23 cellular contexts compared by ENCODE assay signal in the genomic region with DNA sequence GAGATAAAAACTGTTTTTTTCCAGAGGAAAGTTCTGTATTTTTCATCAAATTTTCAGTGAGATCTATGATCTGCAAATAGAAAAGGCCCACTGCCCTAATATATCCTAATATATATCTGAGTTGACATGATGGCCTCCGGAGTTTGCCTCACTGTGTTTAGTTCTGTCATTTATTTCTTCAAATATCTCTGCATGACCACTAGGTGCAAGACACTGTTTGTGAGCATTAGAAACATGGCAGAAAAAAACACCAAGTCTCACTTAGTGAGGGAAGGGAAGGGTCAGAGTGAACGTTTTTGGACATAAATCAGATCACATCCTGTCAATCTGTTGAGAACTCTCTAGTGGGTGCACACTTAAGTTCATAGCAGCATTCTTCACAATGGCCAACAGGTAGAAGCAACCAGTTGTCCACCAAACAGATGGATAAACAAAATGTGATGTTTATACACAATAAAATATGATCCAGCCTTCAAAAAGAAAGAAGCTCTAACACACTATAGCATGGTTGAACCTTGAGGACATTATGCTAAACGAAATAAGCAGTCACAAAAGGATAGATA. TPM values are rescaled to one million over a fixed set of nuclear protein-coding genes. Genes with fewer than 3 reads are reported as not detected.
DNase-seq lines count a peak whose midpoint lies in the region; ATAC-seq and TF ChIP-seq lines count a peak whose summit lies in the region.
"Had no signal": no experiment of that assay in that cellular context is flagged by ENCODE, and none has a peak within 500 bp of the region (broad histone marks: within the 10 kb centered on the region; RNA-seq: fewer than 3 reads in every experiment).

No MANE protein-coding gene starts in this region.

- no peak for DNase-seq in MCF 10A (ENCODE audit: unreplicated experiment)
- DNase-seq in breast epithelium (ENCODE audit: low spot score in 2 of 2): no peak
- DNase-seq in Panc1 (ENCODE audit: low read depth, low spot score): no peak
- no peak for DNase-seq in epithelial cell of proximal tubule (ENCODE audit: low read depth)
- DNase-seq in WERI-Rb-1: no peak
- no peak for DNase-seq in NCI-H2171 (lab: John Stamatoyannopoulos, UW)
- no peak for DNase-seq in thyroid gland
- DNase-seq: activated CD8-positive, alpha-beta T cell treated with anti-CD3 and anti-CD28 coated beads, Interleukin-2, amount 10 ng/mL, durations not matched to agents 7 days and 5 days; activated T-cell treated with anti-CD3 and anti-CD28 coated beads, Interleukin-2, amount 50 U/mL, for 72 hours; NCI-H1417; nephron progenitor cell; psoas muscle; stimulated activated CD4-positive, alpha-beta T cell treated with anti-CD3 and anti-CD28 coated beads, Interleukin-4, amount 100 ng/mL, for 24 hours; T-helper 2 cell had no signal

- ATAC-seq in Panc1 (no peak), GM21825 (IDR thresholded peaks at IDR 0.05; ENCODE audit: unreplicated experiment) (no peak)
- ATAC-seq: activated CD4-positive, CD25-positive, alpha-beta regulatory T cell treated with anti-CD3 and anti-CD28 coated beads, Interleukin-2, amount 50 U/mL, for 24 hours; activated CD8-positive, alpha-beta T cell treated with anti-CD3 and anti-CD28 coated beads, Interleukin-2, amount 10 ng/mL, durations not matched to agents 7 days and 5 days; activated T-cell treated with anti-CD3 and anti-CD28 coated beads, Interleukin-2, amount 50 U/mL, for 72 hours; gastroesophageal sphincter; psoas muscle had no signal

- H3K4me3 Mint-ChIP-seq in MCF 10A (ENCODE audit: unreplicated experiment): no peak overlapping the region
- H3K4me3 Mint-ChIP-seq: activated CD8-positive, alpha-beta T cell treated with anti-CD3 and anti-CD28 coated beads, Interleukin-2, amount 10 ng/mL, durations not matched to agents 7 days and 5 days; activated naive CD4-positive, alpha-beta T cell treated with anti-CD3 and anti-CD28 coated beads, Interleukin-2, amount 50 U/mL, for 24 hours; activated T-cell treated with anti-CD3 and anti-CD28 coated beads, Interleukin-2, amount 50 U/mL, for 72 hours; nephron progenitor cell had no signal

- BruUV-seq in MCF 10A (replicated peaks; lab: Mats Ljungman, UMichigan) (no TSS peak), Panc1 (replicated peaks; lab: Mats Ljungman, UMichigan) (no TSS peak)

- intact Hi-C loops in MCF 10A (cut with micrococcal nuclease): loop anchor here (5.0 kb wide), 2 partner anchors 38 to 197 kb away; partner anchors contain the start of gene PRELID3A
- intact Hi-C loops in breast epithelium (cut with DNase I; ENCODE audit: low total_unique reads): no loop called here
- intact Hi-C loops in Panc1 (cut with micrococcal nuclease; ENCODE audit: unreplicated experiment): no loop called here
- intact Hi-C loops in thyroid gland (cut with DNase I): no loop called here

- POLR2A ChIA-PET in MCF 10A (lab: Yijun Ruan, JAX) (interaction anchor here (1.5 to 3.9 kb wide), 2 partner anchors 51 to 84 kb away, joined by 3 to 40 read pairs; no protein-coding TSS in a partner anchor), Panc1 (lab: Charles Lee) (no interaction called here)

- CTCF ChIA-PET in MCF 10A (lab: Yijun Ruan, JAX): interaction anchor here (0.6 kb wide), 1 partner anchor 240 kb away, joined by 3 read pairs; no protein-coding TSS in a partner anchor
- CTCF ChIA-PET in Panc1 (lab: Charles Lee): interaction anchor here (0.5 kb wide), 1 partner anchor 164 kb away, joined by 7 read pairs; no protein-coding TSS in a partner anchor

- H3K9me3 ChIP-seq in breast epithelium (no peaks in the 10 kb centered on the region), Panc1 (ENCODE audit: control insufficient read depth, insufficient read depth, low read depth, low read length) (no peaks in the 10 kb centered on the region), WERI-Rb-1 (ENCODE audit: severe bottlenecking) (no peaks in the 10 kb centered on the region), thyroid gland (no peaks in the 10 kb centered on the region)
- H3K9me3 ChIP-seq: ascending aorta, BLaER1, gastroesophageal sphincter, psoas muscle, SJSA1 had no signal

- H3K27ac Mint-ChIP-seq in MCF 10A (ENCODE audit: low read depth, unreplicated experiment): no peak overlapping the region
- H3K27ac Mint-ChIP-seq: activated CD8-positive, alpha-beta T cell treated with anti-CD3 and anti-CD28 coated beads, Interleukin-2, amount 10 ng/mL, durations not matched to agents 7 days and 5 days; activated naive CD4-positive, alpha-beta T cell treated with anti-CD3 and anti-CD28 coated beads, Interleukin-2, amount 50 U/mL, for 24 hours; activated T-cell treated with anti-CD3 and anti-CD28 coated beads, Interleukin-2, amount 50 U/mL, for 72 hours; nephron progenitor cell had no signal

- WGBS in thyroid gland, 2 donors: 75 to 77% methylated on average over 3 of the region's 3 CpGs

- no peaks in the 10 kb centered on the region for H3K9me3 Mint-ChIP-seq in MCF 10A (ENCODE audit: unreplicated experiment)
- H3K9me3 Mint-ChIP-seq: activated naive CD4-positive, alpha-beta T cell treated with anti-CD3 and anti-CD28 coated beads, Interleukin-2, amount 50 U/mL, for 24 hours; activated T-cell treated with anti-CD3 and anti-CD28 coated beads, Interleukin-2, amount 50 U/mL, for 72 hours; nephron progenitor cell had no signal

- no peaks in the 10 kb centered on the region for H3K27me3 Mint-ChIP-seq in MCF 10A (ENCODE audit: insufficient read depth, unreplicated experiment)
- H3K27me3 Mint-ChIP-seq: activated naive CD4-positive, alpha-beta T cell treated with anti-CD3 and anti-CD28 coated beads, Interleukin-2, amount 50 U/mL, for 24 hours had no signal

- H3K27me3 ChIP-seq in breast epithelium (no peaks in the 10 kb centered on the region), Panc1 (ENCODE audit: control insufficient read depth, insufficient read depth, low read length) (no peaks in the 10 kb centered on the region), WERI-Rb-1 (ENCODE audit: insufficient read depth, low read depth, severe bottlenecking) (no peaks in the 10 kb centered on the region), thyroid gland (no peaks in the 10 kb centered on the region)
- H3K27me3 ChIP-seq: ascending aorta, BLaER1, gastroesophageal sphincter, SJSA1 had no signal

- H3K36me3 ChIP-seq in breast epithelium (no peaks in the 10 kb centered on the region), Panc1 (ENCODE audit: control insufficient read depth, insufficient read depth, low read length) (no peaks in the 10 kb centered on the region), WERI-Rb-1 (no peaks in the 10 kb centered on the region), thyroid gland (no peaks in the 10 kb centered on the region)
- H3K36me3 ChIP-seq: ascending aorta, BLaER1, gastroesophageal sphincter, SJSA1 had no signal

- H3K4me3 ChIP-seq in breast epithelium (no peak overlapping the region), Panc1 (ENCODE audit: low read depth in 2 of 2, low read length in 2 of 2) (no peak overlapping the region), epithelial cell of proximal tubule (ENCODE audit: low read depth, low read length) (no peak overlapping the region), WERI-Rb-1 (ENCODE audit: low read depth, low read length) (no peak overlapping the region), thyroid gland (replicated peaks in 1 of 3) (no peak overlapping the region)
- H3K4me3 ChIP-seq: ascending aorta, BLaER1, coronary artery, gastroesophageal sphincter, psoas muscle, SJSA1, smooth muscle cell had no signal

- peaks cover 0 to 7% of the 10 kb centered on the region in 2 donors for H3K4me1 ChIP-seq in breast epithelium
- peaks cover 36% of the 10 kb centered on the region for H3K4me1 ChIP-seq in Panc1 (ENCODE audit: control insufficient read depth, insufficient read depth, low read length)
- peaks cover 18 to 21% of the 10 kb centered on the region in 2 donors for H3K4me1 ChIP-seq in thyroid gland
- H3K4me1 ChIP-seq: BLaER1 had no signal

- TF ChIP-seq CTCF in MCF 10A (IDR thresholded peaks at IDR 0.05; ENCODE audit: unreplicated experiment) (peak; percentile 11), breast epithelium (IDR thresholded peaks at IDR 0.05) (no peak), Panc1 (IDR thresholded peaks at IDR 0.05) (peak; percentile 27; the same call in 1 of the 2 replicates), epithelial cell of proximal tubule (conservative IDR thresholded peaks at IDR 0.05; ENCODE audit: low read depth, low read length) (peak; percentile 40), WERI-Rb-1 (IDR thresholded peaks at IDR 0.05; ENCODE audit: low read depth, low read length) (no peak), thyroid gland (IDR thresholded peaks at IDR 0.05) (no peak)

- in situ Hi-C loops in Panc1 (cut with HindIII; ENCODE audit: low pct_unique_long_range_greater_than_20kb, low sequenced_read_pairs): no loop called here

- TF ChIP-seq POLR2A in breast epithelium (IDR thresholded peaks at IDR 0.05): no peak
- TF ChIP-seq POLR2A in thyroid gland (IDR thresholded peaks at IDR 0.05): no peak

- H3K4me1 Mint-ChIP-seq in MCF 10A (ENCODE audit: insufficient read depth, unreplicated experiment): peaks cover 41% of the 10 kb centered on the region
- H3K4me1 Mint-ChIP-seq: activated naive CD4-positive, alpha-beta T cell treated with anti-CD3 and anti-CD28 coated beads, Interleukin-2, amount 50 U/mL, for 24 hours; nephron progenitor cell had no signal

- H3K36me3 Mint-ChIP-seq in MCF 10A (ENCODE audit: insufficient read depth, unreplicated experiment): peaks cover 6% of the 10 kb centered on the region
- H3K36me3 Mint-ChIP-seq: activated naive CD4-positive, alpha-beta T cell treated with anti-CD3 and anti-CD28 coated beads, Interleukin-2, amount 50 U/mL, for 24 hours had no signal

- H3K27ac ChIP-seq in breast epithelium (no peak overlapping the region), Panc1 (ENCODE audit: low read length) (peak overlapping the region; percentile 18; the same call in 1 of the 2 replicates), WERI-Rb-1 (no peak overlapping the region), thyroid gland (no peak overlapping the region)
- H3K27ac ChIP-seq: ascending aorta, BLaER1, coronary artery, gastroesophageal sphincter, psoas muscle, SJSA1 had no signal

RNA-seq across cellular contexts. Expression of gene SPIRE1, which starts 53.4 kb away (rescaled TPM):
- 64.8 and 78.2 TPM in 2 replicates for total RNA-seq in MCF 10A (2022)
- 10 to 100 TPM; 24.3 to 38.5 (median 25.9) TPM for total RNA-seq in breast epithelium
- 45.5 TPM for total RNA-seq in Panc1 (2021; ENCODE audit: unreplicated experiment)
- polyA plus RNA-seq in Panc1 (2012; ENCODE audit: insufficient read length): 20.0 TPM
- 20.7 and 22.8 TPM in 2 replicates for total RNA-seq in epithelial cell of proximal tubule
- 10 to 100 TPM; 25.3 to 39.5 (median 30.6) TPM for total RNA-seq in thyroid gland

Comparison
In these comparisons a context has a peak if more than half of its experiments do, and no peak if none do; other contexts are left out.
1. CTCF ChIP-seq: peak in MCF 10A (single experiment), Panc1 (single experiment) and epithelial cell of proximal tubule (single experiment); none in breast epithelium (0 of 3), WERI-Rb-1 (single experiment) and thyroid gland (0 of 6).